In genomic region chr22:32352681-32353080, GRCh38 we compare ENCODE assay signal across 1 cellular context.
TF ChIP-seq lines count a peak whose summit lies in the region.

No MANE protein-coding gene starts in this region.

TF ChIP-seq in HepG2, 621 proteins besides CTCF, POLR2A, EP300 and RAD21 (continued from another document):
- TF ChIP-seq ZNF687 (CRISPR knock-in tag; IDR thresholded peaks at IDR 0.05) = 0 out of 2 replicates have a peak, but pooled peaks have one; percentile 2
